7 cellular contexts compared by ENCODE assay signal in the genomic region with DNA sequence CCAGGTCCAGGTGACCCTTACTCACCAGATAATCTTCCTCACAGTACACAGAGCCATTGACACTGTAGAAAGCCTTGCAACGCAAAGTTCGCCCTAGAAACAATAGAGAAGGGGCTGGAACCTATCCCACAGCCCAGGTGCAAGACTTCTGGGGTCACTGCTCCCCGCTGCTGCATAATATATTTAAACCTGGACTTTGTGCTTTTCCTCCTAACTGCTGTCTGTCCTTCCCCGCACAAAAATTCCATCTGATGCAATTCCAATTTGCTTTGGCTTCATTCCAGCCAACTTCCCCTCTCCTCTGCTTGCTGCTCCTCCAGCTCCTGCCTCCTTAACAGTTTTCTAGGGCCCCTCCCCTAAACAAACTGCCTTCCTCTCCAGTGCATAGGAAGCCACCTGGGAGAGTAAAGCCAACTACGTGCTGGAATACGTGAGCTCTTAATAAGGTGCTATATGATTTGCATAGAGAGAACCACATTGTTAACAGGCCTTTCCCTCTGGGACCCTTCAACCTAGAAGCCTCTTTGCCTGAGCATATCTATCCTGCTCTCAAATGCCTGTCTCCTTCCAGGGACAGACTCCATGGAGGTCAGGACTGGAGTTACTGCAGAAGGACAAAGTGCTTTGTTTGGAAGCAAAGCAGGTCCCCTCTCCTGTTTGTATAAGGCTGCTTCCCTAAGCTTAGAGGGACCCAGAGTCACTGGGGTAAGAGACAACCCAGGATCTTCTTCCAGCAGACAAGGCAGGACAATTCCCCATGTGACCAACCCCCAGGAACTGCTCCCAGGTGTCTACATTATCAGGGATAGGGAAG. TPM values are rescaled to one million over a fixed set of nuclear protein-coding genes. Genes with fewer than 3 reads are reported as not detected.
DNase-seq lines count a peak whose midpoint lies in the region; ATAC-seq and TF ChIP-seq lines count a peak whose summit lies in the region.
"Had no signal": no experiment of that assay in that cellular context is flagged by ENCODE, and none has a peak within 500 bp of the region (broad histone marks: within the 10 kb centered on the region; RNA-seq: fewer than 3 reads in every experiment).

No MANE protein-coding gene starts in this region.

- intact Hi-C loops in ascending aorta (cut with DNase I), result loop anchor here (5.0 kb wide), 1 partner anchor 105 kb away; a partner anchor contains a TSS
- intact Hi-C loops in naive thymus-derived CD4-positive, alpha-beta T cell (cut with micrococcal nuclease), result no loop called here

- no peak overlapping the region for H3K4me3 Mint-ChIP-seq in naive thymus-derived CD4-positive, alpha-beta T cell

- H3K4me1 ChIP-seq in ascending aorta, result peaks cover 5 to 42% of the 10 kb centered on the region in 2 donors
- no peaks in the 10 kb centered on the region for H3K4me1 ChIP-seq in naive thymus-derived CD4-positive, alpha-beta T cell (ENCODE audit: control insufficient read depth in 2 of 2, insufficient read depth in 2 of 2, low read length in 2 of 2)

- no peaks in the 10 kb centered on the region for H3K27me3 ChIP-seq in ascending aorta
- H3K27me3 ChIP-seq in naive thymus-derived CD4-positive, alpha-beta T cell (ENCODE audit: control insufficient read depth in 2 of 2, insufficient read depth in 2 of 2, low read length in 2 of 2), result no peaks in the 10 kb centered on the region

- CTCF ChIA-PET in naive thymus-derived CD4-positive, alpha-beta T cell (lab: Charles Lee), result interaction anchor here (0.8 to 8.3 kb wide), 5 partner anchors 8 to 1216 kb away, joined by 3 to 165 read pairs (median 3); a partner anchor contains a TSS

- peak overlapping the region; percentile 86 to 92 for H3K27ac ChIP-seq in ascending aorta
- H3K27ac ChIP-seq in naive thymus-derived CD4-positive, alpha-beta T cell (ENCODE audit: low read depth, low read length), result no peak overlapping the region

- peak overlapping the region in 1 of 9 donors; percentile 17 for H3K27ac Mint-ChIP-seq in naive thymus-derived CD4-positive, alpha-beta T cell

- no peak for ATAC-seq in naive thymus-derived CD4-positive, alpha-beta T cell

- no peaks in the 10 kb centered on the region for H3K9me3 Mint-ChIP-seq in naive thymus-derived CD4-positive, alpha-beta T cell

- H3K9me3 ChIP-seq in ascending aorta, result no peaks in the 10 kb centered on the region
- H3K9me3 ChIP-seq in naive thymus-derived CD4-positive, alpha-beta T cell (ENCODE audit: control insufficient read depth in 2 of 3, low read length in 3 of 3), result no peaks in the 10 kb centered on the region

- H3K4me1 Mint-ChIP-seq in naive thymus-derived CD4-positive, alpha-beta T cell, result peaks cover 0 to 12% (median 9%) of the 10 kb centered on the region in 7 donors

- H3K36me3 Mint-ChIP-seq in naive thymus-derived CD4-positive, alpha-beta T cell, result peaks cover 0 to 3% (median 0%) of the 10 kb centered on the region in 5 donors

- H3K27me3 Mint-ChIP-seq in naive thymus-derived CD4-positive, alpha-beta T cell, result peaks cover 0 to 31% (median 0%) of the 10 kb centered on the region in 5 donors

- peaks cover 8 to 22% of the 10 kb centered on the region in 2 donors for H3K36me3 ChIP-seq in ascending aorta
- H3K36me3 ChIP-seq in naive thymus-derived CD4-positive, alpha-beta T cell (ENCODE audit: control insufficient read depth in 2 of 3, insufficient read depth in 3 of 3, low read length in 3 of 3), result no peaks in the 10 kb centered on the region

- TF ChIP-seq CTCF in ascending aorta (IDR thresholded peaks at IDR 0.05), result no peak

- DNase-seq in HCEC 1CT, result peak; percentile 35
- no peak for DNase-seq in ascending aorta (ENCODE audit: low spot score in 2 of 2)
- peak; percentile 24 for DNase-seq in myocyte (ENCODE audit: low read depth)
- DNase-seq in naive thymus-derived CD4-positive, alpha-beta T cell, result no peak
- DNase-seq in NCI-H1417 treated with DMSO at 0.1 percent for 48 hours (lab: John Stamatoyannopoulos, UW), result no peak
- DNase-seq in NCI-H1105 (lab: John Stamatoyannopoulos, UW), result no peak
- DNase-seq: activated CD4-positive, alpha-beta T cell treated with anti-CD3 and anti-CD28 coated beads, Interleukin-2, amount 50 U/mL, for 4 hours had no signal

- POLR2A ChIA-PET in naive thymus-derived CD4-positive, alpha-beta T cell (lab: Charles Lee), result interaction anchor here (0.6 to 1.5 kb wide), 3 partner anchors 24 to 35 kb away, joined by 3 to 4 read pairs (median 3); no protein-coding TSS in a partner anchor

- no peak overlapping the region for H3K4me3 ChIP-seq in ascending aorta
- H3K4me3 ChIP-seq in naive thymus-derived CD4-positive, alpha-beta T cell (ENCODE audit: low read length), result no peak overlapping the region

RNA-seq across cellular contexts. Expression of a gene that starts 5.5 kb away (rescaled TPM):
- 11.6 TPM for total RNA-seq in ascending aorta
- 150 and 178 TPM in 2 replicates for total RNA-seq in myocyte
- 109 TPM for polyA plus RNA-seq in myocyte (2012)
- total RNA-seq in naive thymus-derived CD4-positive, alpha-beta T cell, result 1 to 10 TPM in 3 of 5 experiments, under 1 TPM in 2; 0.49 to 3.2 (median 1.4) TPM
- polyA plus RNA-seq in naive thymus-derived CD4-positive, alpha-beta T cell, result 1 to 10 TPM; 1.6 to 2.3 TPM

RNA-seq across cellular contexts. Expression of a gene that starts 19.9 kb away (rescaled TPM):
- total RNA-seq in ascending aorta, result 61.8 TPM
- total RNA-seq in myocyte, result 17.4 and 21.2 TPM in 2 replicates
- polyA plus RNA-seq in myocyte (2012), result 17.0 TPM
- 10 to 100 TPM; 27.1 to 50.7 (median 38.8) TPM for total RNA-seq in naive thymus-derived CD4-positive, alpha-beta T cell
- polyA plus RNA-seq in naive thymus-derived CD4-positive, alpha-beta T cell, result 10 to 100 TPM; 41.3 to 45.0 TPM

RNA-seq across cellular contexts. Expression of a gene that starts 33.1 kb away (rescaled TPM):
- 7.1 TPM for total RNA-seq in ascending aorta
- total RNA-seq in myocyte, result 5.5 and 7.2 TPM in 2 replicates
- polyA plus RNA-seq in myocyte (2012), result 7.4 TPM
- 10 to 100 TPM; 10.9 to 20.5 (median 12.1) TPM for total RNA-seq in naive thymus-derived CD4-positive, alpha-beta T cell
- polyA plus RNA-seq in naive thymus-derived CD4-positive, alpha-beta T cell, result 1 to 10 TPM; 5.7 to 8.1 TPM

RNA-seq across cellular contexts. Expression of a gene that starts 47.7 kb away (rescaled TPM):
- total RNA-seq in ascending aorta, result 118 TPM
- total RNA-seq in myocyte, result 64.1 and 75.9 TPM in 2 replicates
- 271 TPM for polyA plus RNA-seq in myocyte (2012)
- 10 to 100 TPM; 24.9 to 82.8 (median 34.2) TPM for total RNA-seq in naive thymus-derived CD4-positive, alpha-beta T cell
- polyA plus RNA-seq in naive thymus-derived CD4-positive, alpha-beta T cell, result 10 to 100 TPM; 61.8 to 64.5 TPM

RNA-seq across cellular contexts. Expression of a gene that starts 57.9 kb away (rescaled TPM):
- total RNA-seq in ascending aorta (62.7 TPM), myocyte (250 and 303 TPM in 2 replicates)
- polyA plus RNA-seq in myocyte (2012), result 352 TPM
- 10 to 100 TPM; 19.2 to 69.1 (median 32.8) TPM for total RNA-seq in naive thymus-derived CD4-positive, alpha-beta T cell
- polyA plus RNA-seq in naive thymus-derived CD4-positive, alpha-beta T cell, result 10 to 100 TPM; 53.6 to 74.2 TPM

Comparison
In these comparisons a context has a peak if more than half of its experiments do, and no peak if none do; other contexts are left out.
1. DNase-seq: peak in HCEC 1CT (single experiment) and myocyte (single experiment); none in ascending aorta (0 of 2), naive thymus-derived CD4-positive, alpha-beta T cell (0 of 9), NCI-H1417 treated with DMSO at 0.1 percent for 48 hours (single experiment) and NCI-H1105 (single experiment).
2. RNA of a gene that starts 5.5 kb away (total RNA-seq): 150 to 178 TPM in myocyte; 11.6 TPM in ascending aorta (single experiment) and 0.49 to 3.2 TPM in naive thymus-derived CD4-positive, alpha-beta T cell; every median in the first group is over 10 times any median in the second.